8 cellular contexts compared by ENCODE assay signal in the genomic region with DNA sequence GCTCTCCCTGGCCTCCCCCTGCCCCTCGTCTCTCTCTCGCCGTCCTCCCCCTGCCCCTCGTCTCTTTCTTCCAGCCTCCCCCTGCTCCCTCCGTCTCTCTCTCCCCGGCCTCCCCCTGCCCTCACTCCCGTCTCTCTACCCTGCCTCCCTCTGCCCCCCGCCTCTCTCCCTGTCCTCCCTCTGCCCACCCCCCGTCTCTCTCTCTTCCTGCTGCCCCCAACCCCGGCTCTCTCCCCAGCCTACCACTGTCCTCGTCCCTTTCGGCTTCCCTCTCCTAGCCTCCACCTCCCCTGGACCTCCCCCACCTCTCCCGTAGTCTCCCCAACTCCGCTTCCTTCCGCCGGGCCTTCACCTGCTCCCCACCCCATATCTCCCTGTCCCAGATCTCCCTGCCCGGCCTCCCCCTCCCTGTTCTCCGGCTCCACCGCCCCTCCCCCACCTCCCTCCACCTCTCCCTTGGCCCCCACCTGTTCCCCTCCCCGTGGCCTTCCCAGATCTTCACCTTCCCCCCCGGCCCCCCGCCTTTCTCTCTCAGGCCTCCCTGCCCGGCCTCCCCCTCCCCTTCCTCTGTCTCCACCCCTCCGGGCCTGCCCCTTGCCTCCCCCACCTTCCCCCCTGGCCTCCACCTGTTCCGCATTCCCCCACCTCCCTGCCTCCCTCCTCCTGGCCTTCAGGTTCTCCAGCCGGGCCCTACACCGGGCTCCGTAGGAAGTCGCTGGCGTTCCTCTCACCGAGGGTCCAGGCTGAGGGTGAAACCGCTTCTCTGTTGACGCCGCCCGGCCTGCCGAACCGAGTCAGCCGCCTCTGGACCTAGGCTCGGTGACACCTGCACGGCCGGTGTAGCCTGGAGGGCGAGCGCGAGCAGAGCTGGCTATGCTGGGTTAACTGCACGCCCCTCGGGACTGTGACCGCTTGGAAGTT. TPM values are rescaled to one million over a fixed set of nuclear protein-coding genes. Genes with fewer than 3 reads are reported as not detected.
DNase-seq lines count a peak whose midpoint lies in the region; ATAC-seq and TF ChIP-seq lines count a peak whose summit lies in the region.

No MANE protein-coding gene starts in this region.

- H3K27me3 Mint-ChIP-seq in activated T-helper 1 cell treated with anti-CD3 and anti-CD28 coated beads, Interleukin-12 subunit alpha, Interleukin-12 subunit beta, Interleukin-2, Interleukin-4 antibody, amounts not matched to agents 30 ng/mL and 10 ng/mL and 1 ng/mL, durations not matched to agents 14 hours and 24 hours and 36 hours (ENCODE audit: insufficient read depth): no peaks in the 10 kb centered on the region
- no peaks in the 10 kb centered on the region for H3K27me3 Mint-ChIP-seq in stimulated activated naive CD8-positive, alpha-beta T cell treated with anti-CD3 and anti-CD28 coated beads, Interleukin-15, Interleukin-2, amounts not matched to agents 100 ng/mL and 50 ng/mL, for 24 hours

- H3K27ac Mint-ChIP-seq in activated T-helper 1 cell treated with anti-CD3 and anti-CD28 coated beads, Interleukin-12 subunit alpha, Interleukin-12 subunit beta, Interleukin-2, Interleukin-4 antibody, amounts not matched to agents 30 ng/mL and 10 ng/mL and 1 ng/mL, durations not matched to agents 14 hours and 24 hours and 36 hours: peak overlapping the region; percentile 92
- peak overlapping the region; percentile 94 for H3K27ac Mint-ChIP-seq in stimulated activated naive CD8-positive, alpha-beta T cell treated with anti-CD3 and anti-CD28 coated beads, Interleukin-15, Interleukin-2, amounts not matched to agents 100 ng/mL and 50 ng/mL, for 24 hours

- H3K9ac ChIP-seq in iPS-15b (ENCODE audit: low read depth, low read length): peak overlapping the region; percentile 65

- H3K9me3 ChIP-seq in heart right ventricle (no peaks in the 10 kb centered on the region), iPS-15b (ENCODE audit: control insufficient read depth, insufficient read depth, low read length) (no peaks in the 10 kb centered on the region)

- TF ChIP-seq CTCF in heart right ventricle (IDR thresholded peaks at IDR 0.05): no peak

- DNase-seq in heart right ventricle: peak in 1 of 2 donors; percentile 32
- no peak for DNase-seq in left ventricle myocardium superior
- DNase-seq in activated T-helper 1 cell treated with anti-CD3 and anti-CD28 coated beads, Interleukin-12 subunit alpha, Interleukin-12 subunit beta, Interleukin-2, Interleukin-4 antibody, amounts not matched to agents 30 ng/mL and 10 ng/mL and 1 ng/mL, durations not matched to agents 14 hours and 24 hours and 36 hours (ENCODE audit: low spot score): no peak
- no peak for DNase-seq in NCI-H128 (lab: John Stamatoyannopoulos, UW; ENCODE audit: unreplicated experiment)

- H3K36me3 Mint-ChIP-seq in activated T-helper 1 cell treated with anti-CD3 and anti-CD28 coated beads, Interleukin-12 subunit alpha, Interleukin-12 subunit beta, Interleukin-2, Interleukin-4 antibody, amounts not matched to agents 30 ng/mL and 10 ng/mL and 1 ng/mL, durations not matched to agents 14 hours and 24 hours and 36 hours (ENCODE audit: low read depth): peaks cover 17% of the 10 kb centered on the region
- H3K36me3 Mint-ChIP-seq in stimulated activated naive CD8-positive, alpha-beta T cell treated with anti-CD3 and anti-CD28 coated beads, Interleukin-15, Interleukin-2, amounts not matched to agents 100 ng/mL and 50 ng/mL, for 24 hours (ENCODE audit: low read depth): peaks cover 32% of the 10 kb centered on the region

- intact Hi-C loops in heart right ventricle (cut with DNase I) (loop anchor here in 2 of 10 donors (2.0 to 10.0 kb wide), 3 partner anchors 53 to 553 kb away; no protein-coding TSS in a partner anchor), left ventricle myocardium superior (cut with micrococcal nuclease) (loop anchor here (10.0 kb wide), 2 partner anchors 53 to 93 kb away; no protein-coding TSS in a partner anchor)
- intact Hi-C loops in activated T-helper 1 cell treated with anti-CD3 and anti-CD28 coated beads, Interleukin-12 subunit alpha, Interleukin-12 subunit beta, Interleukin-2, Interleukin-4 antibody, amounts not matched to agents 30 ng/mL and 10 ng/mL and 1 ng/mL, durations not matched to agents 14 hours and 24 hours and 36 hours (cut with micrococcal nuclease): loop anchor here (2.0 to 10.0 kb wide), 6 partner anchors 45 to 697 kb away; partner anchors contain the start of genes MICALL2 and PSMG3

- peak overlapping the region; percentile 93 for H3K4me3 Mint-ChIP-seq in activated T-helper 1 cell treated with anti-CD3 and anti-CD28 coated beads, Interleukin-12 subunit alpha, Interleukin-12 subunit beta, Interleukin-2, Interleukin-4 antibody, amounts not matched to agents 30 ng/mL and 10 ng/mL and 1 ng/mL, durations not matched to agents 14 hours and 24 hours and 36 hours
- H3K4me3 Mint-ChIP-seq in stimulated activated naive CD8-positive, alpha-beta T cell treated with anti-CD3 and anti-CD28 coated beads, Interleukin-15, Interleukin-2, amounts not matched to agents 100 ng/mL and 50 ng/mL, for 24 hours: peak overlapping the region; percentile 93

- H3K27me3 ChIP-seq in heart right ventricle (no peaks in the 10 kb centered on the region), iPS-15b (ENCODE audit: control insufficient read depth, insufficient read depth, low read length) (no peaks in the 10 kb centered on the region)

- 16 to 25% methylated on average over 43 to 47 of the region's 47 CpGs for WGBS in heart right ventricle, 2 donors

- H3K4me1 ChIP-seq in heart right ventricle (peaks cover 10 to 65% (median 50%) of the 10 kb centered on the region in 9 donors), iPS-15b (ENCODE audit: control insufficient read depth, insufficient read depth, low read length) (peaks cover 3% of the 10 kb centered on the region)

- ATAC-seq in heart right ventricle: peak in 1 of 8 donors; percentile 2
- ATAC-seq in left ventricle myocardium superior: no peak
- ATAC-seq in GM18907 (IDR thresholded peaks at IDR 0.05; ENCODE audit: unreplicated experiment): no peak
- ATAC-seq in activated CD4-positive, CD25-positive, alpha-beta regulatory T cell treated with anti-CD3 and anti-CD28 coated beads, Interleukin-2, amount 50 U/mL, for 24 hours: no peak

- peak overlapping the region in 8 of 10 donors; percentile 80 to 94 (median 89) for H3K27ac ChIP-seq in heart right ventricle

- H3K4me1 Mint-ChIP-seq in activated T-helper 1 cell treated with anti-CD3 and anti-CD28 coated beads, Interleukin-12 subunit alpha, Interleukin-12 subunit beta, Interleukin-2, Interleukin-4 antibody, amounts not matched to agents 30 ng/mL and 10 ng/mL and 1 ng/mL, durations not matched to agents 14 hours and 24 hours and 36 hours (ENCODE audit: low read depth): peaks cover 16% of the 10 kb centered on the region
- H3K4me1 Mint-ChIP-seq in stimulated activated naive CD8-positive, alpha-beta T cell treated with anti-CD3 and anti-CD28 coated beads, Interleukin-15, Interleukin-2, amounts not matched to agents 100 ng/mL and 50 ng/mL, for 24 hours (ENCODE audit: low read depth): peaks cover 31% of the 10 kb centered on the region

- no peaks in the 10 kb centered on the region for H3K9me3 Mint-ChIP-seq in activated T-helper 1 cell treated with anti-CD3 and anti-CD28 coated beads, Interleukin-12 subunit alpha, Interleukin-12 subunit beta, Interleukin-2, Interleukin-4 antibody, amounts not matched to agents 30 ng/mL and 10 ng/mL and 1 ng/mL, durations not matched to agents 14 hours and 24 hours and 36 hours
- no peaks in the 10 kb centered on the region for H3K9me3 Mint-ChIP-seq in stimulated activated naive CD8-positive, alpha-beta T cell treated with anti-CD3 and anti-CD28 coated beads, Interleukin-15, Interleukin-2, amounts not matched to agents 100 ng/mL and 50 ng/mL, for 24 hours

- H3K36me3 ChIP-seq in heart right ventricle: peaks cover 0 to 46% (median 7%) of the 10 kb centered on the region in 9 donors
- peaks cover 5% of the 10 kb centered on the region for H3K36me3 ChIP-seq in iPS-15b (ENCODE audit: control insufficient read depth, insufficient read depth, low read length)

- H3K4me3 ChIP-seq in heart right ventricle: peak overlapping the region; percentile 78 to 97 (median 84)
- peak overlapping the region; percentile 87 for H3K4me3 ChIP-seq in iPS-15b (ENCODE audit: low read depth, low read length)

RNA-seq across cellular contexts. Expression of gene GET4, which starts 1.2 kb away (rescaled TPM):
- total RNA-seq in heart right ventricle (10 to 100 TPM; 14.7 to 25.0 (median 20.4) TPM), left ventricle myocardium superior (20.6 TPM)
- 10 to 100 TPM; 32.8 to 38.6 TPM for polyA plus RNA-seq in heart right ventricle
- 38.7 and 43.8 TPM in 2 replicates for total RNA-seq in activated T-helper 1 cell treated with anti-CD3 and anti-CD28 coated beads, Interleukin-12 subunit alpha, Interleukin-12 subunit beta, Interleukin-2, Interleukin-4 antibody, amounts not matched to agents 30 ng/mL and 10 ng/mL and 1 ng/mL, durations not matched to agents 14 hours and 24 hours and 36 hours

RNA-seq across cellular contexts. Expression of gene SUN1, which starts 45.3 kb away (rescaled TPM):
- 100 to 1,000 TPM; 129 to 211 (median 183) TPM for total RNA-seq in heart right ventricle
- polyA plus RNA-seq in heart right ventricle: 100 to 1,000 TPM in 1 of 2 donors, 10 to 100 TPM in 1; 69.2 to 203 TPM
- total RNA-seq in left ventricle myocardium superior: 186 TPM
- total RNA-seq in activated T-helper 1 cell treated with anti-CD3 and anti-CD28 coated beads, Interleukin-12 subunit alpha, Interleukin-12 subunit beta, Interleukin-2, Interleukin-4 antibody, amounts not matched to agents 30 ng/mL and 10 ng/mL and 1 ng/mL, durations not matched to agents 14 hours and 24 hours and 36 hours: 76.4 and 82.2 TPM in 2 replicates
